Comparison of ENCODE assay signal across 7 cellular contexts in the genomic region with DNA sequence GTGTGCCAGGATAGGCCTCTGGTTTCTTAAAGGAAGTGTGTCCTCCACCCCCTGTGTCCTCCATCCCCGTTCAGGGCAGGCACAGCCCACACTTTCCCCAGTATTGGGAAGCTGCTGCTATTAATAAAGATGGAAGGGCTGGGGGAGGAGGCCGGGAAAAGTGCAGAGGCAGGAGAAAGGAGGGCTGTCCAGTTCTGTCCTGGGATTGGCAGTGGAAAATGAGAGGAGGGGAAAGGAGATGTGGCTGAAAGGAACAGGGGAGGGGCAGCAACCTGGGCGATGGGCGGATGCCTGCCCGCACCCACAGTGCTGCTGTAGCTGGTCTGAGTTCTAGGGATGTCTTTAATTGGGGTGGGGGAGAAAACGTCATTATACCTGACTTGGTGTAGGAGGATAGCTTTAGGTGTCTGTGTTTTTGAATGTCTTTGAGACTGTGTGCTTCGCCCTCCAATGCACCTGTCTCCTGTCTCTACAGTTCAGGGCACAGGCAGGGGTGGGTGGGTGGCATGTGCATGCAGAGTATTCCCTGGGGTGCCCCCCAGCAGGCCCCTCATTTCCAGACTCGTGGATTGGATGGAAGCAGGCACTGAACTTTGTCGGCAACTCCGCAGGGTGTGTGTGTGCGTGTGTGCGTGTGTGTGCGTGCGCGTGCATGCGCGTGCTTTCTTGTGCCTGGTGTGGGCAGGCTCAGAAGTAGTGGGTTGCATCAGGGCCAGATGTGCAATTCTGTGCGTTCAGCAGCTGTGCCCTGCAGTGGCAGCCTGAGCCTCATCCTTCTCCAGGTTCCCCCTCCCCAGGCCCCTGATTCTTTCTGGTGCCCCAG. TPM values are rescaled to one million over a fixed set of nuclear protein-coding genes. Genes with fewer than 3 reads are reported as not detected.
DNase-seq lines count a peak whose midpoint lies in the region; TF ChIP-seq lines count a peak whose summit lies in the region.

No MANE protein-coding gene starts in this region.

- peak overlapping the region; percentile 86 for H3K56ac ChIP-seq in mesendoderm (ENCODE audit: low read length)

- H3K36me3 ChIP-seq in WERI-Rb-1 (peaks cover 20% of the 10 kb centered on the region), mesendoderm (ENCODE audit: control insufficient read depth, insufficient read depth, low read length) (no peaks in the 10 kb centered on the region), stomach smooth muscle (ENCODE audit: control insufficient read depth in 2 of 2, insufficient read depth in 2 of 2, low read length in 2 of 2) (peaks cover 0 to 1% of the 10 kb centered on the region in 2 donors)

- H3K4me2 ChIP-seq in mesendoderm (ENCODE audit: low read length): peak overlapping the region; percentile 89

- no peak overlapping the region; the same call in 1 of the 2 replicates for H3K27ac ChIP-seq in WERI-Rb-1
- peak overlapping the region; percentile 94 to 100 (median 99) for H3K27ac ChIP-seq in dorsolateral prefrontal cortex
- H3K27ac ChIP-seq in mesendoderm (ENCODE audit: low read depth, low read length): peak overlapping the region; percentile 51
- peak overlapping the region; percentile 99 for H3K27ac ChIP-seq in stomach smooth muscle (ENCODE audit: low read length)

- H3K4me3 Mint-ChIP-seq in IgD-negative memory B cell: peak overlapping the region; percentile 90 to 99 (median 98)

- H3K9me3 Mint-ChIP-seq in IgD-negative memory B cell: no peaks in the 10 kb centered on the region

- H3K4me1 Mint-ChIP-seq in IgD-negative memory B cell: peaks cover 28 to 40% (median 33%) of the 10 kb centered on the region in 3 donors

- peaks cover 60% of the 10 kb centered on the region for H3K79me2 ChIP-seq in mesendoderm (ENCODE audit: control insufficient read depth, insufficient read depth, low read length)

- peaks cover 9% of the 10 kb centered on the region for H3K4me1 ChIP-seq in mesendoderm (ENCODE audit: control insufficient read depth, low read depth, low read length)
- peaks cover 73% of the 10 kb centered on the region for H3K4me1 ChIP-seq in stomach smooth muscle (ENCODE audit: control insufficient read depth, insufficient read depth, low read length)

- H2AK5ac ChIP-seq in mesendoderm (ENCODE audit: low read length): no peak overlapping the region

- H2BK5ac ChIP-seq in mesendoderm (ENCODE audit: low read length): no peak overlapping the region

- intact Hi-C loops in dorsolateral prefrontal cortex (cut with DNase I): no loop called here

- no peak overlapping the region for H2BK120ac ChIP-seq in mesendoderm (ENCODE audit: low read depth, low read length)

- WGBS in mesendoderm (ENCODE audit: extremely low coverage, insufficient coverage, low lambda C conversion rate): no CpG with 5 or more reads among the region's 18 CpGs

- H3K36me3 Mint-ChIP-seq in IgD-negative memory B cell: peaks cover 2% of the 10 kb centered on the region

- H3K27me3 Mint-ChIP-seq in IgD-negative memory B cell: peaks cover 2% of the 10 kb centered on the region

- H3K4me3 ChIP-seq in WERI-Rb-1 (ENCODE audit: low read depth, low read length): peak overlapping the region; percentile 85
- H3K4me3 ChIP-seq in dorsolateral prefrontal cortex: peak overlapping the region; percentile 67 to 96 (median 88)
- H3K4me3 ChIP-seq in mesendoderm (ENCODE audit: low read length): no peak overlapping the region
- peak overlapping the region; percentile 79 to 92 for H3K4me3 ChIP-seq in stomach smooth muscle (ENCODE audit: low read length in 2 of 2)

- H2BK15ac ChIP-seq in mesendoderm (replicated peaks; ENCODE audit: low read depth): no peak overlapping the region

- no peak overlapping the region for H4K8ac ChIP-seq in mesendoderm (ENCODE audit: low read depth, low read length)

- peak overlapping the region; percentile 80 for H3K23ac ChIP-seq in mesendoderm (ENCODE audit: low read length)

- H3K9me3 ChIP-seq in WERI-Rb-1 (ENCODE audit: severe bottlenecking) (no peaks in the 10 kb centered on the region), stomach smooth muscle (ENCODE audit: control insufficient read depth in 2 of 2, low read length in 2 of 2) (no peaks in the 10 kb centered on the region)

- H4K5ac ChIP-seq in mesendoderm (ENCODE audit: low read length): no peak overlapping the region

- H3K9ac ChIP-seq in mesendoderm (ENCODE audit: low read length) (peak overlapping the region; percentile 61), stomach smooth muscle (ENCODE audit: low read length in 2 of 2) (peak overlapping the region; percentile 78 to 97)

- no peaks in the 10 kb centered on the region for H3K27me3 ChIP-seq in WERI-Rb-1 (ENCODE audit: insufficient read depth, low read depth, severe bottlenecking)
- no peaks in the 10 kb centered on the region for H3K27me3 ChIP-seq in dorsolateral prefrontal cortex
- no peaks in the 10 kb centered on the region for H3K27me3 ChIP-seq in mesendoderm (ENCODE audit: insufficient read depth, low read length, poor library complexity)
- H3K27me3 ChIP-seq in stomach smooth muscle (ENCODE audit: control insufficient read depth in 1 of 2, insufficient read depth in 2 of 2, low read length in 2 of 2): no peaks in the 10 kb centered on the region

- TF ChIP-seq CTCF in WERI-Rb-1 (IDR thresholded peaks at IDR 0.05; ENCODE audit: low read depth, low read length) (no peak), dorsolateral prefrontal cortex (IDR thresholded peaks at IDR 0.05 in 54 of 56, conservative IDR thresholded peaks at IDR 0.05 in 2 of 56; ENCODE audit: low read depth in 1 of 56, partially characterized antibody in 56 of 56) (no peak)

- H3K79me1 ChIP-seq in mesendoderm (ENCODE audit: low read length): peaks cover 25% of the 10 kb centered on the region

- H3K4ac ChIP-seq in mesendoderm (ENCODE audit: low read depth, low read length): no peak overlapping the region

- peak overlapping the region; percentile 93 to 99 (median 97) for H3K27ac Mint-ChIP-seq in IgD-negative memory B cell

- no peak for DNase-seq in WERI-Rb-1
- peak in 6 of 10 donors; percentile 47 to 77 (median 62) for DNase-seq in dorsolateral prefrontal cortex
- DNase-seq in mesendoderm: no peak
- no peak for DNase-seq in NCI-H2107 treated with DMSO at 0.1 percent for 48 hours (lab: John Stamatoyannopoulos, UW; ENCODE audit: unreplicated experiment)
- DNase-seq in iPS-NIHi11 (ENCODE audit: low spot score): no peak

- no peak overlapping the region for H3K18ac ChIP-seq in mesendoderm (ENCODE audit: low read length)

RNA-seq across cellular contexts. Expression of a gene that starts 2.5 kb away (rescaled TPM):
- 71.5 TPM for polyA plus RNA-seq in IgD-negative memory B cell
- total RNA-seq in dorsolateral prefrontal cortex: 100 to 1,000 TPM in 118 of 120 experiments, 10 to 100 TPM in 2; 95.2 to 308 (median 133) TPM
- polyA plus RNA-seq in mesendoderm (2013, experiment 1 of 2): 22.6 TPM
- polyA plus RNA-seq in mesendoderm (2013, experiment 2 of 2): 23.2 TPM

Comparison
In these comparisons a context has a peak if more than half of its experiments do, and no peak if none do; other contexts are left out.
1. DNase-seq: peak in dorsolateral prefrontal cortex (6 of 10); none in WERI-Rb-1 (single experiment), mesendoderm (single experiment), NCI-H2107 treated with DMSO at 0.1 percent for 48 hours (single experiment) and iPS-NIHi11 (single experiment).